Comparison of ENCODE assay signal across 22 cellular contexts in the genomic region with DNA sequence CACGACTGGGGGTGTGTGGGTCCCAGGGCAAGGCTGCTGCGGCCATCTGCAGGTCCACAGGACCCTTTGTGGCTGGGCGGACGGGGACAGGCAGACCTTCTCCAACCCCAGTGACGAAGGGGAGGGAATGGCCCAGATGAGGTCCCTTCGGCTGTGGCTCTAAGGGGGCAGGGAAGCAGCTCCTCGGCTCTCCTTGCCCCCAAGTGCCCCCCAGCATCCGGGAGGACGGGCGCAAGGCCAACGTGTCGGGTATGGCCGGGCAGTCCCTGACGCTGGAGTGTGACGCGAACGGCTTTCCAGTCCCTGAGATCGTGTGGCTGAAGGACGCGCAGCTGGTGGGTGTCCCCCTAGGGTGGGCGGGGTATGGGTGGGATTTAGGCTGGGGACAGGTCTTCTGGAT.
"Had no signal": no experiment of that assay in that cellular context is flagged by ENCODE, and none has a peak within 500 bp of the region (broad histone marks: within the 10 kb centered on the region; RNA-seq: fewer than 3 reads in every experiment).

No MANE protein-coding gene starts in this region.

- H3K27ac ChIP-seq: HL-60, PC-9, Peyer's patch, SJCRH30 had no signal

- H3K36me3 ChIP-seq: MG63, Peyer's patch, SJCRH30 had no signal

- ATAC-seq: SK-N-SH treated with all-trans-retinoic acid at 6 μM for 48 hours had no signal

- H3K4me3 ChIP-seq: MG63, PC-9, Peyer's patch, SJCRH30 had no signal

- DNase-seq: Karpas-422, KBM-7, MG63, NCI-H1092, NCI-H1105 treated with DMSO at 0.1 percent for 48 hours, NCI-H1417 treated with DMSO at 0.1 percent for 48 hours, NCI-H146, NCI-H1694 treated with DMSO at 0.1 percent for 48 hours, NCI-H1930, NCI-H2081 treated with DMSO at 0.1 percent for 48 hours, NCI-H2171, NCI-H226, NCI-H446, NCI-H510A, NCI-H524 treated with DMSO at 0.1 percent for 48 hours, NCI-H774, PC-9, Peyer's patch, SHP77 treated with DMSO at 0.1 percent for 48 hours had no signal

- H3K9me3 ChIP-seq: MG63, Peyer's patch had no signal

- H3K27me3 ChIP-seq: MG63, Peyer's patch, SJCRH30 had no signal
